32 cellular contexts compared by ENCODE assay signal in genomic region chr1:228329887-228330286, GRCh38.
"Had no signal": no experiment of that assay in that cellular context is flagged by ENCODE, and none has a peak within 500 bp of the region (broad histone marks: within the 10 kb centered on the region; RNA-seq: fewer than 3 reads in every experiment).

No MANE protein-coding gene starts in this region.

- H3K27ac Mint-ChIP-seq: activated CD4-positive, alpha-beta T cell treated with anti-CD3 and anti-CD28 coated beads, Interleukin-2, amount 10 ng/mL, durations not matched to agents 24 days and 14 days; activated CD8-positive, alpha-beta T cell treated with anti-CD3 and anti-CD28 coated beads for 36 hours; activated naive CD4-positive, alpha-beta T cell treated with anti-CD3 and anti-CD28 coated beads, Interleukin-2, amount 50 U/mL, for 24 hours; activated T-helper 17 cell treated with anti-CD3 and anti-CD28 coated beads, Interleukin-2, amount 50 U/mL, for 72 hours; brain; T-cell; T-helper 17 cell had no signal

- H3K9me3 ChIP-seq: adrenal gland, Peyer's patch, SJSA1, SK-N-SH had no signal

- H3K27me3 Mint-ChIP-seq: activated CD4-positive, alpha-beta T cell treated with anti-CD3 and anti-CD28 coated beads, Interleukin-2, amount 10 ng/mL, durations not matched to agents 24 days and 14 days; activated CD8-positive, alpha-beta T cell treated with anti-CD3 and anti-CD28 coated beads for 36 hours; activated naive CD4-positive, alpha-beta T cell treated with anti-CD3 and anti-CD28 coated beads, Interleukin-2, amount 50 U/mL, for 24 hours; activated T-helper 17 cell treated with anti-CD3 and anti-CD28 coated beads, Interleukin-2, amount 50 U/mL, for 72 hours; brain; T-cell; T-helper 17 cell had no signal

- H3K4me1 Mint-ChIP-seq: activated CD4-positive, alpha-beta T cell treated with anti-CD3 and anti-CD28 coated beads, Interleukin-2, amount 10 ng/mL, durations not matched to agents 24 days and 14 days; activated naive CD4-positive, alpha-beta T cell treated with anti-CD3 and anti-CD28 coated beads, Interleukin-2, amount 50 U/mL, for 24 hours; activated T-helper 17 cell treated with anti-CD3 and anti-CD28 coated beads, Interleukin-2, amount 50 U/mL, for 72 hours; brain; T-helper 17 cell had no signal

- H3K9me3 Mint-ChIP-seq: activated CD4-positive, alpha-beta T cell treated with anti-CD3 and anti-CD28 coated beads, Interleukin-2, amount 10 ng/mL, durations not matched to agents 24 days and 14 days; activated naive CD4-positive, alpha-beta T cell treated with anti-CD3 and anti-CD28 coated beads, Interleukin-2, amount 50 U/mL, for 24 hours; activated T-helper 17 cell treated with anti-CD3 and anti-CD28 coated beads, Interleukin-2, amount 50 U/mL, for 72 hours had no signal

- H3K4me3 Mint-ChIP-seq: activated CD4-positive, alpha-beta T cell treated with anti-CD3 and anti-CD28 coated beads, Interleukin-2, amount 10 ng/mL, durations not matched to agents 24 days and 14 days; activated CD8-positive, alpha-beta T cell treated with anti-CD3 and anti-CD28 coated beads for 36 hours; activated naive CD4-positive, alpha-beta T cell treated with anti-CD3 and anti-CD28 coated beads, Interleukin-2, amount 50 U/mL, for 24 hours; activated T-cell treated with anti-CD3 and anti-CD28 coated beads, Interleukin-2, amount 50 U/mL, for 72 hours; activated T-helper 17 cell treated with anti-CD3 and anti-CD28 coated beads, Interleukin-2, amount 50 U/mL, for 72 hours; brain; T-cell; T-helper 17 cell had no signal

- H3K27me3 ChIP-seq: adrenal gland, Peyer's patch, SJSA1 had no signal

- H3K4me1 ChIP-seq: adrenal gland, Peyer's patch, SJSA1 had no signal

- H3K36me3 ChIP-seq: adrenal gland, Peyer's patch, SJSA1, WERI-Rb-1 had no signal

- H3K27ac ChIP-seq: adrenal gland, Peyer's patch, SJSA1, WERI-Rb-1 had no signal

- ATAC-seq: activated CD8-positive, alpha-beta T cell treated with anti-CD3 and anti-CD28 coated beads for 36 hours; activated T-cell treated with anti-CD3 and anti-CD28 coated beads, Interleukin-2, amount 50 U/mL, for 72 hours; activated T-helper 17 cell treated with anti-CD3 and anti-CD28 coated beads, Interleukin-2, amount 50 U/mL, for 72 hours; PC-3; T-cell; T-helper 17 cell had no signal

- H3K4me3 ChIP-seq: adrenal gland, Peyer's patch, SJSA1 had no signal

- DNase-seq: activated CD4-positive, alpha-beta T cell treated with anti-CD3 and anti-CD28 coated beads, Interleukin-2, amount 10 ng/mL, durations not matched to agents 24 days and 14 days; activated CD4-positive, alpha-beta T cell treated with anti-CD3 and anti-CD28 coated beads, Interleukin-2, amount 50 U/mL, for 4 hours; activated CD4-positive, CD25-positive, alpha-beta regulatory T cell; activated CD8-positive, alpha-beta T cell treated with anti-CD3 and anti-CD28 coated beads for 36 hours; activated effector memory CD4-positive, alpha-beta T cell treated with anti-CD3 and anti-CD28 coated beads, Interleukin-2, amount 50 U/mL, for 16 hours; activated naive CD4-positive, alpha-beta T cell; activated T-cell treated with anti-CD3 and anti-CD28 coated beads, Interleukin-2, amount 50 U/mL, for 1 hour; activated T-cell treated with anti-CD3 and anti-CD28 coated beads, Interleukin-2, amount 50 U/mL, for 72 hours; adrenal gland; anterior cingulate cortex; Kasumi-1; KG1; MM.1S; MV-4-11; NCI-H1092; NCI-H1436 treated with DMSO at 0.1 percent for 48 hours; NCI-H1694 treated with DMSO at 0.1 percent for 48 hours; NCI-H2029; NCI-H345; NCI-H524 treated with DMSO at 0.1 percent for 48 hours; PC-3; Peyer's patch; RPMI8226; SHP77 treated with DMSO at 0.1 percent for 48 hours; SK-N-SH; T-cell; T-helper 17 cell; WERI-Rb-1 had no signal
